ENCODE assay signal across 2 cellular contexts in the genomic region with DNA sequence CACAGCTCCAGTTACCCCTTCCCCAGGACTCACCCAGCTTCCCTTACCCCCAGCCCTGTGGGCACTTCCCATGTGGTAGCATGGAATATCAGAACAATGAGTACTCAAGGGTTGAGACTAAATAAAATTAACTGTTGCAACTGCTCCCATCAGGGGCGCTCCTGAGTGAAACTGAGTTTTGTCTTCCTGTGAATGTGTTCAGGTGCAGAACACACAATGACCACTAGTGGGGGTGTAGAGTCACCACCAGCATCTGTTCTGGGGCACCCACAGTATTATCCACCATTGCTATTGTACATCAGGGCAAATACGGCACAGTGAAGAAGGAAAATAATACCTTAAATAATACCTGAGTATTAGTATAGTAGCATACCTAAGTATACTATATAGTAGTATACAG.
TF ChIP-seq lines count a peak whose summit lies in the region.

No MANE protein-coding gene starts in this region.

TF ChIP-seq in SK-N-SH, 30 proteins besides CTCF, POLR2A, EP300 and RAD21 (continued from another document):
- TF ChIP-seq, protein P1, sequence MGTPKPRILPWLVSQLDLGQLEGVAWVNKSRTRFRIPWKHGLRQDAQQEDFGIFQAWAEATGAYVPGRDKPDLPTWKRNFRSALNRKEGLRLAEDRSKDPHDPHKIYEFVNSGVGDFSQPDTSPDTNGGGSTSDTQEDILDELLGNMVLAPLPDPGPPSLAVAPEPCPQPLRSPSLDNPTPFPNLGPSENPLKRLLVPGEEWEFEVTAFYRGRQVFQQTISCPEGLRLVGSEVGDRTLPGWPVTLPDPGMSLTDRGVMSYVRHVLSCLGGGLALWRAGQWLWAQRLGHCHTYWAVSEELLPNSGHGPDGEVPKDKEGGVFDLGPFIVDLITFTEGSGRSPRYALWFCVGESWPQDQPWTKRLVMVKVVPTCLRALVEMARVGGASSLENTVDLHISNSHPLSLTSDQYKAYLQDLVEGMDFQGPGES (IDR thresholded peaks at IDR 0.05; ENCODE audit: low read depth, low read length), result no peak
- TF ChIP-seq, protein P2, sequence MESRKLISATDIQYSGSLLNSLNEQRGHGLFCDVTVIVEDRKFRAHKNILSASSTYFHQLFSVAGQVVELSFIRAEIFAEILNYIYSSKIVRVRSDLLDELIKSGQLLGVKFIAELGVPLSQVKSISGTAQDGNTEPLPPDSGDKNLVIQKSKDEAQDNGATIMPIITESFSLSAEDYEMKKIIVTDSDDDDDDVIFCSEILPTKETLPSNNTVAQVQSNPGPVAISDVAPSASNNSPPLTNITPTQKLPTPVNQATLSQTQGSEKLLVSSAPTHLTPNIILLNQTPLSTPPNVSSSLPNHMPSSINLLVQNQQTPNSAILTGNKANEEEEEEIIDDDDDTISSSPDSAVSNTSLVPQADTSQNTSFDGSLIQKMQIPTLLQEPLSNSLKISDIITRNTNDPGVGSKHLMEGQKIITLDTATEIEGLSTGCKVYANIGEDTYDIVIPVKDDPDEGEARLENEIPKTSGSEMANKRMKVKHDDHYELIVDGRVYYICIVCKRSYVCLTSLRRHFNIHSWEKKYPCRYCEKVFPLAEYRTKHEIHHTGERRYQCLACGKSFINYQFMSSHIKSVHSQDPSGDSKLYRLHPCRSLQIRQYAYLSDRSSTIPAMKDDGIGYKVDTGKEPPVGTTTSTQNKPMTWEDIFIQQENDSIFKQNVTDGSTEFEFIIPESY (IDR thresholded peaks at IDR 0.05; ENCODE audit: borderline replicate concordance, low read depth), result no peak
TF ChIP-seq in SK-N-SH: peak in this region for 0.

TF ChIP-seq in SK-N-SH treated with all-trans-retinoic acid at 6 μM for 48 hours, 23 proteins besides CTCF, POLR2A, EP300 and RAD21 (continued from another document):
- no peak for TF ChIP-seq RARB (CRISPR knock-in tag; IDR thresholded peaks at IDR 0.05)
